18 cellular contexts compared by ENCODE assay signal in the genomic region with DNA sequence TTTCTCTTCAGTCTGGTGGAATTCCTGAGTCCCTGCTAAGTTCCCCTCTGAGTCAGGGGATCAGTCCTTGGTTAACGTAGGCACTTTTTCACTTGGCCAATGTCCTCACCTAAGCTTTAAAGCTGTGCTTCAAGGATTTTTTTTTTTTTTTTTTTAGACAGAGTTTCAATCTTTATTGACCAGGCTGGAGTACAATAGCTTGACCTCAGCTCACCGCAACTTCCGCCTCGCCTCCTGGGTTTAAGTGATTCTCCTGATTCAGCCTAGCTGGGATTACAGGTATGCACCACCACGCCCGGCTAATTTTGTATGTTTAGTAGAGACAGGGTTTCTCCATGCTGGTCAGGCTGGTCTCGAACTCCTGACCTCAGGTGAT.
DNase-seq lines count a peak whose midpoint lies in the region; ATAC-seq, FAIRE-seq and TF ChIP-seq lines count a peak whose summit lies in the region.
"Had no signal": no experiment of that assay in that cellular context is flagged by ENCODE, and none has a peak within 500 bp of the region (broad histone marks: within the 10 kb centered on the region; RNA-seq: fewer than 3 reads in every experiment).

No MANE protein-coding gene starts in this region.

- no peak overlapping the region for H3K4me3 ChIP-seq in HepG2 (replicated peaks in 1 of 3; ENCODE audit: insufficient read depth in 1 of 3, low read depth in 2 of 3, low read length in 3 of 3)
- no peak overlapping the region for H3K4me3 ChIP-seq in right lobe of liver
- no peak overlapping the region for H3K4me3 ChIP-seq in retinal pigment epithelial cell (ENCODE audit: low read length)
- H3K4me3 ChIP-seq: BLaER1, GM23338 had no signal

- CTCF ChIA-PET in HepG2 (lab: Yijun Ruan, JAX; ENCODE audit: low intra/inter-chr PET ratio, low total read pairs): no interaction called here

- TF ChIP-seq POLR2A in HepG2 (IDR thresholded peaks at IDR 0.05; ENCODE audit: insufficient read depth in 1 of 2, low read depth in 2 of 2, low read length in 2 of 2) (no peak), right lobe of liver (IDR thresholded peaks at IDR 0.05) (no peak)

- H3K9me3 ChIP-seq in HepG2 (ENCODE audit: low read length) (no peaks in the 10 kb centered on the region), right lobe of liver (no peaks in the 10 kb centered on the region)
- H3K9me3 ChIP-seq: BLaER1 had no signal

- no peak for DNase-seq in HepG2 (ENCODE audit: low spot score)
- no peak for DNase-seq in right lobe of liver
- DNase-seq in retinal pigment epithelial cell (ENCODE audit: low read depth): peak; percentile 27
- no peak for DNase-seq in activated CD4-positive, alpha-beta T cell treated with anti-CD3 and anti-CD28 coated beads, Interleukin-2, amount 50 U/mL, for 1 hour
- DNase-seq in head of caudate nucleus: no peak
- DNase-seq: 8988T; CD4-positive, alpha-beta memory T cell; DMS153; DMS79; GDM1; HCEC 1CT had no signal

- TF ChIP-seq RAD21 in HepG2 (CRISPR knock-in tag; IDR thresholded peaks at IDR 0.05): no peak

- WGBS in HepG2 (ENCODE audit: low lambda C conversion rate): 99% methylated on average over 7 of the region's 7 CpGs
- 67% methylated on average over 1 of the region's 7 CpGs for WGBS in right lobe of liver (ENCODE audit: insufficient coverage, low coverage, low lambda C conversion rate, missing lambda C conversion rate)

- no peak overlapping the region for H2AFZ ChIP-seq in HepG2 (ENCODE audit: low read length)
- H2AFZ ChIP-seq: GM23338 had no signal

- H3K4me1 ChIP-seq in HepG2 (ENCODE audit: insufficient read depth, low read length): peaks cover 8% of the 10 kb centered on the region
- no peaks in the 10 kb centered on the region for H3K4me1 ChIP-seq in right lobe of liver
- H3K4me1 ChIP-seq: BLaER1 had no signal

- no peaks in the 10 kb centered on the region for H3K79me2 ChIP-seq in HepG2 (ENCODE audit: insufficient read depth, low read length)

- TF ChIP-seq EP300 in HepG2 (IDR thresholded peaks at IDR 0.05; ENCODE audit: low read depth in 2 of 2, low read length in 2 of 2): no peak
- no peak for TF ChIP-seq EP300 in HepG2 (CRISPR knock-in tag; IDR thresholded peaks at IDR 0.05; ENCODE audit: borderline replicate concordance)

- intact Hi-C loops in HepG2 (cut with micrococcal nuclease; ENCODE audit: unreplicated experiment) (no loop called here), right lobe of liver (cut with DNase I) (no loop called here), head of caudate nucleus (cut with DNase I) (no loop called here)

- H3K36me3 ChIP-seq in HepG2 (replicated peaks in 1 of 2; ENCODE audit: control insufficient read depth in 1 of 2, insufficient read depth in 2 of 2, low read length in 2 of 2): peaks cover 2 to 3% of the 10 kb centered on the region in 2 experiments; a peak in 2 of 5 replicates
- H3K36me3 ChIP-seq in right lobe of liver: no peaks in the 10 kb centered on the region
- H3K36me3 ChIP-seq: BLaER1 had no signal

- H3K9ac ChIP-seq in HepG2 (ENCODE audit: insufficient read depth, low read depth, low read length): no peak overlapping the region
- H3K9ac ChIP-seq: BLaER1 had no signal

- H3K4me2 ChIP-seq in HepG2 (ENCODE audit: low read depth, low read length): no peak overlapping the region
- H3K4me2 ChIP-seq: BLaER1, GM23338 had no signal

- POLR2A ChIA-PET in HepG2 (lab: Yijun Ruan, JAX): no interaction called here

- in situ Hi-C loops in HepG2 (cut with HindIII; ENCODE audit: extremely low pct_ligation_motif_present, low pct_unique_long_range_greater_than_20kb): no loop called here

- FAIRE-seq in HepG2 (lab: Jason Lieb, UNC): no peak
- FAIRE-seq: GM12892, GM18507, H54 had no signal

- no peak overlapping the region for H3K27ac ChIP-seq in HepG2 (ENCODE audit: extremely low read length, insufficient read depth, low read length)
- H3K27ac ChIP-seq in right lobe of liver: no peak overlapping the region
- H3K27ac ChIP-seq: BLaER1 had no signal

- no peaks in the 10 kb centered on the region for H4K20me1 ChIP-seq in HepG2 (ENCODE audit: insufficient read depth, low read length)
- H4K20me1 ChIP-seq: BLaER1 had no signal

- H3K27me3 ChIP-seq in HepG2 (ENCODE audit: control insufficient read depth in 1 of 2, insufficient read depth in 2 of 2, low read length in 2 of 2): no peaks in the 10 kb centered on the region
- no peaks in the 10 kb centered on the region for H3K27me3 ChIP-seq in right lobe of liver
- H3K27me3 ChIP-seq: BLaER1 had no signal

- TF ChIP-seq CTCF in HepG2 (CRISPR knock-in tag; IDR thresholded peaks at IDR 0.05): no peak
- TF ChIP-seq CTCF in right lobe of liver (IDR thresholded peaks at IDR 0.05): no peak
- TF ChIP-seq CTCF in retinal pigment epithelial cell (conservative IDR thresholded peaks at IDR 0.05; ENCODE audit: low read depth, low read length): no peak

- ATAC-seq in HepG2 (no peak), right lobe of liver (no peak), esophagus mucosa (peak; percentile 53), HG02884 (IDR thresholded peaks at IDR 0.05; ENCODE audit: unreplicated experiment) (no peak)
- ATAC-seq: GM23338 had no signal

- no TSS peak for BruUV-seq in HepG2 (replicated peaks; lab: Mats Ljungman, UMichigan)

TF ChIP-seq in HepG2, 621 proteins besides CTCF, POLR2A, EP300 and RAD21:
- TF ChIP-seq SNAI1 (CRISPR knock-in tag; IDR thresholded peaks at IDR 0.05; ENCODE audit: borderline replicate concordance): no peak
- TF ChIP-seq NR2C2 (CRISPR knock-in tag; IDR thresholded peaks at IDR 0.05; ENCODE audit: borderline replicate concordance): no peak
- TF ChIP-seq ZBTB1 (CRISPR knock-in tag; IDR thresholded peaks at IDR 0.05; ENCODE audit: borderline replicate concordance): no peak
- no peak for TF ChIP-seq KDM2A (CRISPR knock-in tag; IDR thresholded peaks at IDR 0.05; ENCODE audit: borderline replicate concordance, low read depth)
- TF ChIP-seq, protein P1, sequence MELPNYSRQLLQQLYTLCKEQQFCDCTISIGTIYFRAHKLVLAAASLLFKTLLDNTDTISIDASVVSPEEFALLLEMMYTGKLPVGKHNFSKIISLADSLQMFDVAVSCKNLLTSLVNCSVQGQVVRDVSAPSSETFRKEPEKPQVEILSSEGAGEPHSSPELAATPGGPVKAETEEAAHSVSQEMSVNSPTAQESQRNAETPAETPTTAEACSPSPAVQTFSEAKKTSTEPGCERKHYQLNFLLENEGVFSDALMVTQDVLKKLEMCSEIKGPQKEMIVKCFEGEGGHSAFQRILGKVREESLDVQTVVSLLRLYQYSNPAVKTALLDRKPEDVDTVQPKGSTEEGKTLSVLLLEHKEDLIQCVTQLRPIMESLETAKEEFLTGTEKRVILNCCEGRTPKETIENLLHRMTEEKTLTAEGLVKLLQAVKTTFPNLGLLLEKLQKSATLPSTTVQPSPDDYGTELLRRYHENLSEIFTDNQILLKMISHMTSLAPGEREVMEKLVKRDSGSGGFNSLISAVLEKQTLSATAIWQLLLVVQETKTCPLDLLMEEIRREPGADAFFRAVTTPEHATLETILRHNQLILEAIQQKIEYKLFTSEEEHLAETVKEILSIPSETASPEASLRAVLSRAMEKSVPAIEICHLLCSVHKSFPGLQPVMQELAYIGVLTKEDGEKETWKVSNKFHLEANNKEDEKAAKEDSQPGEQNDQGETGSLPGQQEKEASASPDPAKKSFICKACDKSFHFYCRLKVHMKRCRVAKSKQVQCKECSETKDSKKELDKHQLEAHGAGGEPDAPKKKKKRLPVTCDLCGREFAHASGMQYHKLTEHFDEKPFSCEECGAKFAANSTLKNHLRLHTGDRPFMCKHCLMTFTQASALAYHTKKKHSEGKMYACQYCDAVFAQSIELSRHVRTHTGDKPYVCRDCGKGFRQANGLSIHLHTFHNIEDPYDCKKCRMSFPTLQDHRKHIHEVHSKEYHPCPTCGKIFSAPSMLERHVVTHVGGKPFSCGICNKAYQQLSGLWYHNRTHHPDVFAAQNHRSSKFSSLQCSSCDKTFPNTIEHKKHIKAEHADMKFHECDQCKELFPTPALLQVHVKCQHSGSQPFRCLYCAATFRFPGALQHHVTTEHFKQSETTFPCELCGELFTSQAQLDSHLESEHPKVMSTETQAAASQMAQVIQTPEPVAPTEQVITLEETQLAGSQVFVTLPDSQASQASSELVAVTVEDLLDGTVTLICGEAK (IDR thresholded peaks at IDR 0.05): no peak
- TF ChIP-seq, protein P1 (CRISPR knock-in tag; IDR thresholded peaks at IDR 0.05): peak; percentile 45; the same call in 1 of the 2 replicates
- no peak for TF ChIP-seq HOXA7 (CRISPR knock-in tag; IDR thresholded peaks at IDR 0.05)
